ENCODE assay signal across 8 cellular contexts in the genomic region with DNA sequence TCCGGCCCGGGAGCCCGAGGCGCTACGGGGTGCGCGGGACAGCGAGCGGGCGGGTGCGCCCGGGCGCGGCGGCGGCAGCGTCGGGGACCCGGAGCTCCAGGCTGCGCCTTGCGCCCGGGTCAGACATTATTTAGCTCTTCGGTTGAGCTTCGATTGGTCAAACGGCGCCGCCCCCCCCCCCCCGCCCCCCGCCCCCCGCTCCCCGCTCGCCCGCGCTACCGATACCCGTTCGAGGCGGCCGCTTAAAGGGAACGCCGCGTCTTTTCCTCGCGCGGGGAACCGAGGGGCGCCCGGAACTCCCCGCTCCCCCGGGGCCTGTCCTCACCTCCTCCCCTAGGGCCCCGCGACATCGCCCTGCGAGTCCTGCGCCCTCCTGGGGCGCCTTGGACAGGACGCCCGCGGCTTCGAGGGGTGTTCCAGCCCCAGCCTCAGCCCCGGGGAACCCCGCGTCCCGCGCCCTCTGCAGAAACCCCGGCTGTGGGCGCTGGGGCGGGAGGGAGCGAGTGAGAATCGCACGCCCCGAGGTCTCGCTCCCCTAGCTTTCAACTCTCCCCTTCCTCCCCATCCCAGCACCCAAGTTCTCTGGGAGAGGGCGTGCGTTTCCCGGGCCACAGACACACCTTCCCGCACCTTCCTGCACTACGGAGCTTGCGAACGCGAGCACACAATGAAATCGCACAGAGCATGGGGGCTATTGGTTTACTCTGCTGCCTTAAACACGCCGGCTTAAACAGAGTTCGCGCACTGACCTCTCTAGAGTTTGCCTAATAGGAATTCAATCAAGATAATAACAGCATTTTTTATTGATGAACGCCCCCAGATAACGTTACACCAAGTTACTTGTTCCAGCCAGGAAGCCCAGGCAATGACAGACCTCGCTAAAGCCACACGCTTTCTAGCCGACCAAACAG. TPM values are rescaled to one million over a fixed set of nuclear protein-coding genes. Genes with fewer than 3 reads are reported as not detected.
A peak's percentile ranks its signal among the peaks of the same experiment; 100 is the strongest.
DNase-seq lines count a peak whose midpoint lies in the region; ATAC-seq and TF ChIP-seq lines count a peak whose summit lies in the region.

Gene BDNF, minus strand, starts transcription at position 105 of the 911 bp plus-strand sequence. CDS start 41,891 bp downstream, outside the sequence.

- H3K27ac Mint-ChIP-seq in activated naive CD4-positive, alpha-beta T cell treated with anti-CD3 and anti-CD28 coated beads for 36 hours, result no peak within 1 kb of the TSS
- no peak within 1 kb of the TSS for H3K27ac Mint-ChIP-seq in activated naive CD8-positive, alpha-beta T cell treated with anti-CD3 and anti-CD28 coated beads, Interleukin-2, amount 10 ng/mL, durations not matched to agents 7 days and 5 days

- peak within 1 kb of the TSS; percentile 29 for H3K9ac ChIP-seq in HUES6 (ENCODE audit: low read length)

- H3K4me3 ChIP-seq in HUES6 (ENCODE audit: low read depth, low read length) (peak within 1 kb of the TSS; percentile 69), iPS DF 6.9 (ENCODE audit: low read length) (peak within 1 kb of the TSS; percentile 70), gastrocnemius medialis (peak within 1 kb of the TSS; percentile 58 to 63 (median 60))

- H3K4me1 ChIP-seq in HUES6 (ENCODE audit: control insufficient read depth, insufficient read depth, low read length) (peaks cover 57% of the 10 kb centered on the region), iPS DF 6.9 (ENCODE audit: control insufficient read depth, insufficient read depth, low read length) (peaks cover 1% of the 10 kb centered on the region; the same call in 1 of the 2 replicates), gastrocnemius medialis (peaks cover 13 to 20% of the 10 kb centered on the region in 2 donors)

- H3K27ac ChIP-seq in HUES6 (ENCODE audit: low read depth, low read length), result no peak within 1 kb of the TSS
- no peak within 1 kb of the TSS for H3K27ac ChIP-seq in iPS DF 6.9 (ENCODE audit: low read length)
- peak within 1 kb of the TSS in 1 of 4 donors; percentile 13 for H3K27ac ChIP-seq in gastrocnemius medialis

- no peak for TF ChIP-seq CTCF in gastrocnemius medialis (IDR thresholded peaks at IDR 0.05 in 4 of 5, conservative IDR thresholded peaks at IDR 0.05 in 1 of 5)

- POLR2A ChIA-PET in activated naive CD8-positive, alpha-beta T cell treated with anti-CD3 and anti-CD28 coated beads, Interleukin-2, amount 10 ng/mL, durations not matched to agents 7 days and 5 days (lab: Charles Lee), result no interaction called here

- CTCF ChIA-PET in activated naive CD4-positive, alpha-beta T cell treated with anti-CD3 and anti-CD28 coated beads for 36 hours (lab: Charles Lee), result interaction anchor here (0.5 to 0.6 kb wide), 2 partner anchors 21 to 65 kb away, joined by 3 read pairs; no protein-coding TSS in a partner anchor

- H3K27me3 ChIP-seq in HUES6 (ENCODE audit: control insufficient read depth, insufficient read depth, low read length) (peaks cover 46% of the 10 kb centered on the region), iPS DF 6.9 (ENCODE audit: control insufficient read depth, insufficient read depth, low read length) (peaks cover 13% of the 10 kb centered on the region; the same call in 1 of the 2 replicates), gastrocnemius medialis (peaks cover 0 to 34% (median 22%) of the 10 kb centered on the region in 3 donors)

- H3K9me3 Mint-ChIP-seq in activated naive CD4-positive, alpha-beta T cell treated with anti-CD3 and anti-CD28 coated beads for 36 hours, result no peaks in the 10 kb centered on the region
- no peaks in the 10 kb centered on the region for H3K9me3 Mint-ChIP-seq in activated naive CD8-positive, alpha-beta T cell treated with anti-CD3 and anti-CD28 coated beads, Interleukin-2, amount 10 ng/mL, durations not matched to agents 7 days and 5 days

- peaks cover 63% of the 10 kb centered on the region for H3K27me3 Mint-ChIP-seq in activated naive CD4-positive, alpha-beta T cell treated with anti-CD3 and anti-CD28 coated beads for 36 hours (ENCODE audit: low read depth)
- peaks cover 81% of the 10 kb centered on the region for H3K27me3 Mint-ChIP-seq in activated naive CD8-positive, alpha-beta T cell treated with anti-CD3 and anti-CD28 coated beads, Interleukin-2, amount 10 ng/mL, durations not matched to agents 7 days and 5 days

- no CpG with 5 or more reads among the region's 91 CpGs for WGBS in iPS DF 6.9 (ENCODE audit: insufficient coverage, insufficient read length)

- H3K9me3 ChIP-seq in HUES6 (ENCODE audit: control insufficient read depth, insufficient read depth, low read depth, low read length) (no peaks in the 10 kb centered on the region), iPS DF 6.9 (ENCODE audit: control insufficient read depth, insufficient read depth, low read length) (no peaks in the 10 kb centered on the region), gastrocnemius medialis (no peaks in the 10 kb centered on the region)

- intact Hi-C loops in activated naive CD4-positive, alpha-beta T cell treated with anti-CD3 and anti-CD28 coated beads for 36 hours (cut with micrococcal nuclease), result loop anchor here (2.0 kb wide), 2 partner anchors 20 to 408 kb away; partner anchors contain the start of genes KIF18A and METTL15
- intact Hi-C loops in gastrocnemius medialis (cut with DNase I; ENCODE audit: low total_unique reads), result loop anchor here (5.0 kb wide), 1 partner anchor 53 kb away; no protein-coding TSS in a partner anchor

- H3K4me1 Mint-ChIP-seq in activated naive CD4-positive, alpha-beta T cell treated with anti-CD3 and anti-CD28 coated beads for 36 hours (ENCODE audit: low read depth), result peaks cover 27% of the 10 kb centered on the region
- peaks cover 21% of the 10 kb centered on the region for H3K4me1 Mint-ChIP-seq in activated naive CD8-positive, alpha-beta T cell treated with anti-CD3 and anti-CD28 coated beads, Interleukin-2, amount 10 ng/mL, durations not matched to agents 7 days and 5 days

- no peak for DNase-seq in activated naive CD4-positive, alpha-beta T cell treated with anti-CD3 and anti-CD28 coated beads for 36 hours
- DNase-seq in activated naive CD4-positive, alpha-beta T cell (lab: John Stamatoyannopoulos, UW), result no peak
- peak; percentile 44 for DNase-seq in activated naive CD8-positive, alpha-beta T cell treated with anti-CD3 and anti-CD28 coated beads, Interleukin-2, amount 10 ng/mL, durations not matched to agents 7 days and 5 days
- DNase-seq in iPS DF 6.9 (ENCODE audit: low read depth, low spot score) (no peak), gastrocnemius medialis (no peak), COLO829 (ENCODE audit: low spot score) (no peak)

- peak within 1 kb of the TSS; percentile 70 for H3K4me3 Mint-ChIP-seq in activated naive CD4-positive, alpha-beta T cell treated with anti-CD3 and anti-CD28 coated beads for 36 hours
- peak within 1 kb of the TSS; percentile 81 for H3K4me3 Mint-ChIP-seq in activated naive CD8-positive, alpha-beta T cell treated with anti-CD3 and anti-CD28 coated beads, Interleukin-2, amount 10 ng/mL, durations not matched to agents 7 days and 5 days

- H3K36me3 ChIP-seq in HUES6 (ENCODE audit: control insufficient read depth, insufficient read depth, low read length) (no peaks in the 10 kb centered on the region), iPS DF 6.9 (ENCODE audit: control insufficient read depth, insufficient read depth, low read length) (no peaks in the 10 kb centered on the region), gastrocnemius medialis (no peaks in the 10 kb centered on the region)

- in situ Hi-C loops in gastrocnemius medialis (cut with MboI; ENCODE audit: low sequenced_read_pairs in 4 of 4), result loop anchor here in 1 of 4 donors (25.0 kb wide), 1 partner anchor 837 kb away; no protein-coding TSS in a partner anchor

- no peak for ATAC-seq in activated naive CD8-positive, alpha-beta T cell treated with anti-CD3 and anti-CD28 coated beads, Interleukin-2, amount 10 ng/mL, durations not matched to agents 7 days and 5 days (ENCODE audit: low read depth)
- ATAC-seq in gastrocnemius medialis (peak in 1 of 2 donors; percentile 28), GM18858 (IDR thresholded peaks at IDR 0.05; ENCODE audit: unreplicated experiment) (no peak)

- no peaks in the 10 kb centered on the region for H3K36me3 Mint-ChIP-seq in activated naive CD4-positive, alpha-beta T cell treated with anti-CD3 and anti-CD28 coated beads for 36 hours (ENCODE audit: low read depth)
- H3K36me3 Mint-ChIP-seq in activated naive CD8-positive, alpha-beta T cell treated with anti-CD3 and anti-CD28 coated beads, Interleukin-2, amount 10 ng/mL, durations not matched to agents 7 days and 5 days, result no peaks in the 10 kb centered on the region

- TF ChIP-seq POLR2A in gastrocnemius medialis (IDR thresholded peaks at IDR 0.05), result no peak

RNA-seq across cellular contexts. Expression of gene BDNF, which starts in this region (rescaled TPM):
- total RNA-seq in activated naive CD4-positive, alpha-beta T cell treated with anti-CD3 and anti-CD28 coated beads for 36 hours, result not detected
- total RNA-seq in activated naive CD8-positive, alpha-beta T cell treated with anti-CD3 and anti-CD28 coated beads, Interleukin-2, amount 10 ng/mL, durations not matched to agents 7 days and 5 days, result not detected
- under 1 TPM in 1 of 4 donors, not detected in 3; 0.09 TPM for total RNA-seq in gastrocnemius medialis

Comparison
In these comparisons a context has a peak if more than half of its experiments do, and no peak if none do; other contexts are left out.
1. Peak in DNase-seq in activated naive CD8-positive, alpha-beta T cell treated with anti-CD3 and anti-CD28 coated beads, Interleukin-2, amount 10 ng/mL, durations not matched to agents 7 days and 5 days; RNA of the gene not detected or under 1 TPM.